ENCODE assay signal across 8 cellular contexts in the genomic region with DNA sequence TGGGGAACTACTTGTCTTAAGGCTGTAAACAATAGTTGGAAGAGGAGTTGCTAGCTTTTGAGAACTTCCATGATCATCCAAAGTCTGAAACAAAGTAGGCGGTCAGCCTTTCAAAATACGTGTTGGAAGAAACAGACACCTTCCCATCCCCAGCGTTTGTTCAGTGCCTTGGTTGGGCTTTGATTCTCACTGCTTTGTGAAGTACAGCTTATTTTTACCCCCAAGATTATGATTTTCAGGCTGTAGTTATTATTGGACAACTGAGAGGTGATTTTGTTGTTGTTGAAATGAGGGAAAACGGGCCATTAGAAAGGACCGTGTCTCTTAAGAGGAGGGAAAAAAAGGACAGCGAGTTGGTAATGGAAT. TPM values are rescaled to one million over a fixed set of nuclear protein-coding genes. Genes with fewer than 3 reads are reported as not detected.
DNase-seq lines count a peak whose midpoint lies in the region; ATAC-seq and TF ChIP-seq lines count a peak whose summit lies in the region.

No MANE protein-coding gene starts in this region.

- peak overlapping the region; percentile 87 for H3K4me2 ChIP-seq in PC-9

- no peaks in the 10 kb centered on the region for H3K9me2 ChIP-seq in PC-9 (ENCODE audit: insufficient read depth)

- TF ChIP-seq POLR2A in esophagus muscularis mucosa (IDR thresholded peaks at IDR 0.05; ENCODE audit: low read depth): no peak

- POLR2A ChIA-PET in PC-9 (lab: Charles Lee; ENCODE audit: unreplicated experiment): no interaction called here

- H2AFZ ChIP-seq in PC-9: peak overlapping the region; percentile 92

- TF ChIP-seq EP300 in esophagus muscularis mucosa (IDR thresholded peaks at IDR 0.05): no peak

- H3K4me1 ChIP-seq in PC-9 (replicated peaks; ENCODE audit: insufficient read depth) (peaks cover 30% of the 10 kb centered on the region), esophagus muscularis mucosa (peaks cover 11 to 28% (median 23%) of the 10 kb centered on the region in 4 donors), psoas muscle (peaks cover 8% of the 10 kb centered on the region)

- H3K9me3 ChIP-seq in PC-9 (ENCODE audit: insufficient read depth, low read depth): 0 out of 2 replicates have a peak, but pooled peaks cover 3% of the 10 kb centered on the region
- H3K9me3 ChIP-seq in esophagus muscularis mucosa: no peaks in the 10 kb centered on the region
- H3K9me3 ChIP-seq in psoas muscle: no peaks in the 10 kb centered on the region

- no peaks in the 10 kb centered on the region for H4K20me1 ChIP-seq in PC-9 (ENCODE audit: insufficient read depth)

- peak; percentile 0 for DNase-seq in GM04503 (ENCODE audit: low read depth)
- DNase-seq in PC-9: no peak
- no peak for DNase-seq in esophagus muscularis mucosa (ENCODE audit: extremely low spot score)
- no peak for DNase-seq in psoas muscle
- DNase-seq in stimulated activated CD4-positive, alpha-beta T cell treated with anti-CD3 and anti-CD28 coated beads, Interleukin-2, amount 100 ng/mL, for 48 hours: no peak
- DNase-seq in NCI-H2081 treated with DMSO at 0.1 percent for 48 hours (lab: John Stamatoyannopoulos, UW): no peak
- DNase-seq in OCI-M1 (lab: John Stamatoyannopoulos, UW): no peak

- CTCF ChIA-PET in PC-9 (lab: Charles Lee): interaction anchor here (0.5 kb wide), 1 partner anchor 260 kb away, joined by 6 read pairs; no protein-coding TSS in a partner anchor

- WGBS in esophagus muscularis mucosa: 9% methylated on average over 6 of the region's 6 CpGs
- WGBS in psoas muscle, 3 donors: 10 to 19% (median 14%) methylated on average over 6 of the region's 6 CpGs

- ATAC-seq in psoas muscle: no peak
- no peak for ATAC-seq in HG02884 (IDR thresholded peaks at IDR 0.05; ENCODE audit: unreplicated experiment)

- H3K79me2 ChIP-seq in PC-9 (ENCODE audit: low read depth): peaks cover 39% of the 10 kb centered on the region

- intact Hi-C loops in PC-9 (cut with micrococcal nuclease; ENCODE audit: unreplicated experiment): no loop called here
- intact Hi-C loops in esophagus muscularis mucosa (cut with DNase I): no loop called here
- intact Hi-C loops in psoas muscle (cut with DNase I): no loop called here

- H3K4me3 ChIP-seq in PC-9: peak overlapping the region; percentile 82
- peak overlapping the region; percentile 72 to 85 (median 80) for H3K4me3 ChIP-seq in esophagus muscularis mucosa
- H3K4me3 ChIP-seq in psoas muscle: peak overlapping the region; percentile 77

- H3K36me3 ChIP-seq in PC-9 (ENCODE audit: low read depth) (no peaks in the 10 kb centered on the region), esophagus muscularis mucosa (no peaks in the 10 kb centered on the region), psoas muscle (ENCODE audit: insufficient read depth in 1 of 2, low read depth in 1 of 2) (no peaks in the 10 kb centered on the region)

- TF ChIP-seq CTCF in PC-9 (conservative IDR thresholded peaks at IDR 0.05) (no peak), esophagus muscularis mucosa (IDR thresholded peaks at IDR 0.05) (no peak), psoas muscle (IDR thresholded peaks at IDR 0.05) (no peak)

- no peaks in the 10 kb centered on the region for H3F3A ChIP-seq in PC-9 (ENCODE audit: insufficient read depth, low read depth)

- H3K27ac ChIP-seq in PC-9: peak overlapping the region; percentile 57
- H3K27ac ChIP-seq in esophagus muscularis mucosa (replicated peaks in 1 of 4): peak overlapping the region; percentile 93 to 96 (median 94)
- peak overlapping the region; percentile 87 for H3K27ac ChIP-seq in psoas muscle

- BruUV-seq in PC-9 (replicated peaks; lab: Mats Ljungman, UMichigan): no TSS peak

- no peaks in the 10 kb centered on the region for H3K27me3 ChIP-seq in PC-9 (ENCODE audit: insufficient read depth, low read depth)
- no peaks in the 10 kb centered on the region for H3K27me3 ChIP-seq in esophagus muscularis mucosa
- H3K27me3 ChIP-seq in psoas muscle (ENCODE audit: insufficient read depth in 3 of 3, low read length in 2 of 3): no peaks in the 10 kb centered on the region

RNA-seq across cellular contexts. Expression of a gene that starts 0.9 kb away (rescaled TPM):
- 19.6 and 25.4 TPM in 2 replicates for total RNA-seq in PC-9 (2021)
- 10 to 100 TPM in 1 of 4 donors, 1 to 10 TPM in 3; 6.7 to 21.2 (median 8.3) TPM for total RNA-seq in esophagus muscularis mucosa
- 1 to 10 TPM; 6.5 to 8.4 (median 7.5) TPM for total RNA-seq in psoas muscle
- 1 to 10 TPM; 3.4 to 5.6 (median 4.2) TPM for polyA plus RNA-seq in psoas muscle
